In the genomic region with DNA sequence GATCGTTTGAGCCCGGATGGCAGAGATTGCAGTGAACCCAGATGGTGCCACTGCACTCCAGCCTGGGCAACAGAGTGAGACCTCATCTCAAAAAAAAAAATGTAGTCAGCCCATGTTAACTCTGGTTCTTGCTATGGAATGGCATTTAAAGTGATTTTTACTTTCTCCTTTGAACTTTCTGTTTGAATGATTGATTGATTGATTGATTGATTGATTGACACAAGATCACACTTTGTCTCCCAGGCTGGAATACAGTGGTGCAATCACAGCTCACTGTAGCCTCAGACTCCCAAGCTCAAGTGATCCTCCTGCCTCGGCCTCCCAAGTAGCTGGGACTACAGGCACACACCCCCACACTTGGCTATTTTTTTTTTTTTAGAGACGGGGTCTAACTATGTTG, we compare ENCODE assay signal across 1 cellular context.
TF ChIP-seq lines count a peak whose summit lies in the region.

No MANE protein-coding gene starts in this region.

TF ChIP-seq in K562, 482 proteins besides CTCF, POLR2A, EP300 and RAD21:
- TF ChIP-seq PBX2 (CRISPR knock-in tag; IDR thresholded peaks at IDR 0.05; ENCODE audit: low read depth) (no peak), PBX2 (tag; conservative IDR thresholded peaks at IDR 0.05; ENCODE audit: low read depth) (peak; percentile 31; the same call in 1 of the 2 replicates), ZNF146 (CRISPR knock-in tag; IDR thresholded peaks at IDR 0.05; ENCODE audit: unreplicated experiment) (no peak), SLC30A9 (CRISPR knock-in tag; IDR thresholded peaks at IDR 0.05) (no peak)
